ENCODE assay signal across 1 cellular context in the genomic region with DNA sequence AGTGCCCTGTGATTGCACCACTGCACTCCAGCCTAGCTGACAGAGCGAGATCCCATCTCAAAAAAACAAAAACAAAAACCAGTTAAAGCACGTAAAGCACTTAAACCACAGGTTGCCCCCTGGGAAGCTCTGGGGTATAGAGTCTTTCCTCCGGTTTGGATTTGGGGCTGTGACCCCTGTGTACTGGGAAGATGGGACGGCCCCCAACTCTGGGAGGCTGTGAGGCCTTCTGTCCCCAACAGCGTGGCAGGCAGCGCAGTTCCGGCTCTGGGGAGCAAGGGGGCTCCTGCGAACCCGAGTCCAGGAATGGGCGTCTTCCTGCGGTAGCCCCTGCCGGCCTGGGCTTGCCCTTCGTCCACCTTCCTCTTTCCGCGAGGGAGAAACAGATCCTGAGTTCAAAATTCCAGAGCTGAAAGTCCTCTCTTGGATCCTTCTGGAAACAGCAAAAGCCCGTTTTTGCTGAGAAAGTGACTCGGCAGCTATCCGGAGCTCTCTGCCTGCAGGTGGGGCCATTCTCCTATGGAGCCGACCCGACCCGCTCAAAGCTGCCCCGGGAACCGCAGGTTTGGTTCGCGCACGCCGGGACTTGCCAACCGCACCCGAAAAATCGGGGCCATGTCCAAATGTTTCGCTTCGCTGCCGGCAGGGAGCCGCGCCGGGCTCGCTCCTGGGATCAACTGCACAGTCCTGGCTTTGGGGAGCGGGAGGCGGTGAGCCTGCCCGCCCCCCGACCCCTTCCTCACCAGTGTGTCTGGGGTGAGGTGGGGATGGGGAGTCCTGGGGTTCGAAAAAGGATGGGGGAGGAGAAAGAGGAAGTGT.
A peak's percentile ranks its signal among the peaks of the same experiment; 100 is the strongest.
TF ChIP-seq lines count a peak whose summit lies in the region.

No MANE protein-coding gene starts in this region.

TF ChIP-seq in HepG2, 621 proteins besides CTCF, POLR2A, EP300 and RAD21 (continued from another document and continues in another):
- TF ChIP-seq IRX3 (CRISPR knock-in tag; IDR thresholded peaks at IDR 0.05; ENCODE audit: borderline replicate concordance, low read depth) (0 out of 2 replicates have a peak, but pooled peaks have one; percentile 18), TAF15 (IDR thresholded peaks at IDR 0.05; ENCODE audit: low read depth, low read length, poor library complexity, severe bottlenecking) (peak; percentile 60), CEBPG (CRISPR knock-in tag; IDR thresholded peaks at IDR 0.05) (no peak), NKX3-1 (CRISPR knock-in tag; IDR thresholded peaks at IDR 0.05) (peak; percentile 72; the same call in 1 of the 2 replicates), ZNF333 (CRISPR knock-in tag; IDR thresholded peaks at IDR 0.05; ENCODE audit: borderline replicate concordance) (no peak), STAG1 (CRISPR knock-in tag; IDR thresholded peaks at IDR 0.05) (peak; percentile 77), ZNF260 (CRISPR knock-in tag; IDR thresholded peaks at IDR 0.05; ENCODE audit: borderline replicate concordance, low read depth) (no peak), AHR (CRISPR knock-in tag; IDR thresholded peaks at IDR 0.05) (peak; percentile 59; the same call in 1 of the 2 replicates), SMC3 (IDR thresholded peaks at IDR 0.05; ENCODE audit: low read length) (peak; percentile 29; the same call in 1 of the 2 replicates), SIN3A (IDR thresholded peaks at IDR 0.05; ENCODE audit: borderline replicate concordance, low read depth, low read length) (no peak), ATAD3A (CRISPR knock-in tag; IDR thresholded peaks at IDR 0.05) (no peak), ZNF549 (CRISPR knock-in tag; IDR thresholded peaks at IDR 0.05) (no peak), KDM5B (CRISPR knock-in tag; IDR thresholded peaks at IDR 0.05; ENCODE audit: borderline replicate concordance) (peak; percentile 76; the same call in 1 of the 2 replicates), RFXAP (CRISPR knock-in tag; IDR thresholded peaks at IDR 0.05; ENCODE audit: borderline replicate concordance) (peak; percentile 71; the same call in 1 of the 2 replicates), TAF1 (CRISPR knock-in tag; IDR thresholded peaks at IDR 0.05) (peak; percentile 30; the same call in 1 of the 2 replicates), HOXA5 (CRISPR knock-in tag; IDR thresholded peaks at IDR 0.05) (0 out of 2 replicates have a peak, but pooled peaks have one; percentile 69), KLF15 (CRISPR knock-in tag; IDR thresholded peaks at IDR 0.05; ENCODE audit: borderline replicate concordance) (peak; percentile 70; the same call in 1 of the 2 replicates), ERF (CRISPR knock-in tag; IDR thresholded peaks at IDR 0.05) (peak; percentile 31; the same call in 1 of the 2 replicates), KDM3A (CRISPR knock-in tag; IDR thresholded peaks at IDR 0.05; ENCODE audit: low read depth) (peak; percentile 26; the same call in 1 of the 2 replicates), FOXK1 (CRISPR knock-in tag; IDR thresholded peaks at IDR 0.05; ENCODE audit: borderline replicate concordance, low read depth) (0 out of 2 replicates have a peak, but pooled peaks have one; percentile 24), ARID2 (CRISPR knock-in tag; IDR thresholded peaks at IDR 0.05; ENCODE audit: borderline replicate concordance) (0 out of 2 replicates have a peak, but pooled peaks have one; percentile 15), KLF12 (CRISPR knock-in tag; IDR thresholded peaks at IDR 0.05; ENCODE audit: borderline replicate concordance) (peak; percentile 42; the same call in 1 of the 2 replicates), DNMT3B (CRISPR knock-in tag; conservative IDR thresholded peaks at IDR 0.05) (0 out of 2 replicates have a peak, but pooled peaks have one; percentile 23)
- TF ChIP-seq, protein P1, sequence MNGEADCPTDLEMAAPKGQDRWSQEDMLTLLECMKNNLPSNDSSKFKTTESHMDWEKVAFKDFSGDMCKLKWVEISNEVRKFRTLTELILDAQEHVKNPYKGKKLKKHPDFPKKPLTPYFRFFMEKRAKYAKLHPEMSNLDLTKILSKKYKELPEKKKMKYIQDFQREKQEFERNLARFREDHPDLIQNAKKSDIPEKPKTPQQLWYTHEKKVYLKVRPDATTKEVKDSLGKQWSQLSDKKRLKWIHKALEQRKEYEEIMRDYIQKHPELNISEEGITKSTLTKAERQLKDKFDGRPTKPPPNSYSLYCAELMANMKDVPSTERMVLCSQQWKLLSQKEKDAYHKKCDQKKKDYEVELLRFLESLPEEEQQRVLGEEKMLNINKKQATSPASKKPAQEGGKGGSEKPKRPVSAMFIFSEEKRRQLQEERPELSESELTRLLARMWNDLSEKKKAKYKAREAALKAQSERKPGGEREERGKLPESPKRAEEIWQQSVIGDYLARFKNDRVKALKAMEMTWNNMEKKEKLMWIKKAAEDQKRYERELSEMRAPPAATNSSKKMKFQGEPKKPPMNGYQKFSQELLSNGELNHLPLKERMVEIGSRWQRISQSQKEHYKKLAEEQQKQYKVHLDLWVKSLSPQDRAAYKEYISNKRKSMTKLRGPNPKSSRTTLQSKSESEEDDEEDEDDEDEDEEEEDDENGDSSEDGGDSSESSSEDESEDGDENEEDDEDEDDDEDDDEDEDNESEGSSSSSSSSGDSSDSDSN (CRISPR knock-in tag; IDR thresholded peaks at IDR 0.05), result peak; percentile 96
- TF ChIP-seq, protein P2, sequence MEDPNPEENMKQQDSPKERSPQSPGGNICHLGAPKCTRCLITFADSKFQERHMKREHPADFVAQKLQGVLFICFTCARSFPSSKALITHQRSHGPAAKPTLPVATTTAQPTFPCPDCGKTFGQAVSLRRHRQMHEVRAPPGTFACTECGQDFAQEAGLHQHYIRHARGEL (CRISPR knock-in tag; IDR thresholded peaks at IDR 0.05), result no peak
- TF ChIP-seq, protein P3, sequence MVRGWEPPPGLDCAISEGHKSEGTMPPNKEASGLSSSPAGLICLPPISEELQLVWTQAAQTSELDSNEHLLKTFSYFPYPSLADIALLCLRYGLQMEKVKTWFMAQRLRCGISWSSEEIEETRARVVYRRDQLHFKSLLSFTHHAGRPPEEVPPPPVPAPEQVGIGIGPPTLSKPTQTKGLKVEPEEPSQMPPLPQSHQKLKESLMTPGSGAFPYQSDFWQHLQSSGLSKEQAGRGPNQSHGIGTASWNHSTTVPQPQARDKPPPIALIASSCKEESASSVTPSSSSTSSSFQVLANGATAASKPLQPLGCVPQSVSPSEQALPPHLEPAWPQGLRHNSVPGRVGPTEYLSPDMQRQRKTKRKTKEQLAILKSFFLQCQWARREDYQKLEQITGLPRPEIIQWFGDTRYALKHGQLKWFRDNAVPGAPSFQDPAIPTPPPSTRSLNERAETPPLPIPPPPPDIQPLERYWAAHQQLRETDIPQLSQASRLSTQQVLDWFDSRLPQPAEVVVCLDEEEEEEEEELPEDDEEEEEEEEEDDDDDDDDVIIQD (CRISPR knock-in tag; IDR thresholded peaks at IDR 0.05; ENCODE audit: low read depth), result no peak
- TF ChIP-seq, protein P4, sequence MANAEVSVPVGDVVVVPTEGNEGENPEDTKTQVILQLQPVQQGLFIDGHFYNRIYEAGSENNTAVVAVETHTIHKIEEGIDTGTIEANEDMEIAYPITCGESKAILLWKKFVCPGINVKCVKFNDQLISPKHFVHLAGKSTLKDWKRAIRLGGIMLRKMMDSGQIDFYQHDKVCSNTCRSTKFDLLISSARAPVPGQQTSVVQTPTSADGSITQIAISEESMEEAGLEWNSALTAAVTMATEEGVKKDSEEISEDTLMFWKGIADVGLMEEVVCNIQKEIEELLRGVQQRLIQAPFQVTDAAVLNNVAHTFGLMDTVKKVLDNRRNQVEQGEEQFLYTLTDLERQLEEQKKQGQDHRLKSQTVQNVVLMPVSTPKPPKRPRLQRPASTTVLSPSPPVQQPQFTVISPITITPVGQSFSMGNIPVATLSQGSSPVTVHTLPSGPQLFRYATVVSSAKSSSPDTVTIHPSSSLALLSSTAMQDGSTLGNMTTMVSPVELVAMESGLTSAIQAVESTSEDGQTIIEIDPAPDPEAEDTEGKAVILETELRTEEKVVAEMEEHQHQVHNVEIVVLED (CRISPR knock-in tag; IDR thresholded peaks at IDR 0.05; ENCODE audit: borderline replicate concordance), result peak; percentile 45
- TF ChIP-seq, protein P5, sequence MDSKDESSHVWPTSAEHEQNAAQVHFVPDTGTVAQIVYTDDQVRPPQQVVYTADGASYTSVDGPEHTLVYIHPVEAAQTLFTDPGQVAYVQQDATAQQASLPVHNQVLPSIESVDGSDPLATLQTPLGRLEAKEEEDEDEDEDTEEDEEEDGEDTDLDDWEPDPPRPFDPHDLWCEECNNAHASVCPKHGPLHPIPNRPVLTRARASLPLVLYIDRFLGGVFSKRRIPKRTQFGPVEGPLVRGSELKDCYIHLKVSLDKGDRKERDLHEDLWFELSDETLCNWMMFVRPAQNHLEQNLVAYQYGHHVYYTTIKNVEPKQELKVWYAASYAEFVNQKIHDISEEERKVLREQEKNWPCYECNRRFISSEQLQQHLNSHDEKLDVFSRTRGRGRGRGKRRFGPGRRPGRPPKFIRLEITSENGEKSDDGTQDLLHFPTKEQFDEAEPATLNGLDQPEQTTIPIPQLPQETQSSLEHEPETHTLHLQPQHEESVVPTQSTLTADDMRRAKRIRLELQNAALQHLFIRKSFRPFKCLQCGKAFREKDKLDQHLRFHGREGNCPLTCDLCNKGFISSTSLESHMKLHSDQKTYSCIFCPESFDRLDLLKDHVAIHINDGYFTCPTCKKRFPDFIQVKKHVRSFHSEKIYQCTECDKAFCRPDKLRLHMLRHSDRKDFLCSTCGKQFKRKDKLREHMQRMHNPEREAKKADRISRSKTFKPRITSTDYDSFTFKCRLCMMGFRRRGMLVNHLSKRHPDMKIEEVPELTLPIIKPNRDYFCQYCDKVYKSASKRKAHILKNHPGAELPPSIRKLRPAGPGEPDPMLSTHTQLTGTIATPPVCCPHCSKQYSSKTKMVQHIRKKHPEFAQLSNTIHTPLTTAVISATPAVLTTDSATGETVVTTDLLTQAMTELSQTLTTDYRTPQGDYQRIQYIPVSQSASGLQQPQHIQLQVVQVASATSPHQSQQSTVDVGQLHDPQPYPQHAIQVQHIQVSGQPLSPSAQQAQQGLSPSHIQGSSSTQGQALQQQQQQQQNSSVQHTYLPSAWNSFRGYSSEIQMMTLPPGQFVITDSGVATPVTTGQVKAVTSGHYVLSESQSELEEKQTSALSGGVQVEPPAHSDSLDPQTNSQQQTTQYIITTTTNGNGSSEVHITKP (CRISPR knock-in tag; IDR thresholded peaks at IDR 0.05; ENCODE audit: low read depth), result peak; percentile 37; the same call in 1 of the 2 replicates
- TF ChIP-seq, protein P6, sequence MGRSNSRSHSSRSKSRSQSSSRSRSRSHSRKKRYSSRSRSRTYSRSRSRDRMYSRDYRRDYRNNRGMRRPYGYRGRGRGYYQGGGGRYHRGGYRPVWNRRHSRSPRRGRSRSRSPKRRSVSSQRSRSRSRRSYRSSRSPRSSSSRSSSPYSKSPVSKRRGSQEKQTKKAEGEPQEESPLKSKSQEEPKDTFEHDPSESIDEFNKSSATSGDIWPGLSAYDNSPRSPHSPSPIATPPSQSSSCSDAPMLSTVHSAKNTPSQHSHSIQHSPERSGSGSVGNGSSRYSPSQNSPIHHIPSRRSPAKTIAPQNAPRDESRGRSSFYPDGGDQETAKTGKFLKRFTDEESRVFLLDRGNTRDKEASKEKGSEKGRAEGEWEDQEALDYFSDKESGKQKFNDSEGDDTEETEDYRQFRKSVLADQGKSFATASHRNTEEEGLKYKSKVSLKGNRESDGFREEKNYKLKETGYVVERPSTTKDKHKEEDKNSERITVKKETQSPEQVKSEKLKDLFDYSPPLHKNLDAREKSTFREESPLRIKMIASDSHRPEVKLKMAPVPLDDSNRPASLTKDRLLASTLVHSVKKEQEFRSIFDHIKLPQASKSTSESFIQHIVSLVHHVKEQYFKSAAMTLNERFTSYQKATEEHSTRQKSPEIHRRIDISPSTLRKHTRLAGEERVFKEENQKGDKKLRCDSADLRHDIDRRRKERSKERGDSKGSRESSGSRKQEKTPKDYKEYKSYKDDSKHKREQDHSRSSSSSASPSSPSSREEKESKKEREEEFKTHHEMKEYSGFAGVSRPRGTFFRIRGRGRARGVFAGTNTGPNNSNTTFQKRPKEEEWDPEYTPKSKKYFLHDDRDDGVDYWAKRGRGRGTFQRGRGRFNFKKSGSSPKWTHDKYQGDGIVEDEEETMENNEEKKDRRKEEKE (IDR thresholded peaks at IDR 0.05), result no peak
- TF ChIP-seq, protein P7, sequence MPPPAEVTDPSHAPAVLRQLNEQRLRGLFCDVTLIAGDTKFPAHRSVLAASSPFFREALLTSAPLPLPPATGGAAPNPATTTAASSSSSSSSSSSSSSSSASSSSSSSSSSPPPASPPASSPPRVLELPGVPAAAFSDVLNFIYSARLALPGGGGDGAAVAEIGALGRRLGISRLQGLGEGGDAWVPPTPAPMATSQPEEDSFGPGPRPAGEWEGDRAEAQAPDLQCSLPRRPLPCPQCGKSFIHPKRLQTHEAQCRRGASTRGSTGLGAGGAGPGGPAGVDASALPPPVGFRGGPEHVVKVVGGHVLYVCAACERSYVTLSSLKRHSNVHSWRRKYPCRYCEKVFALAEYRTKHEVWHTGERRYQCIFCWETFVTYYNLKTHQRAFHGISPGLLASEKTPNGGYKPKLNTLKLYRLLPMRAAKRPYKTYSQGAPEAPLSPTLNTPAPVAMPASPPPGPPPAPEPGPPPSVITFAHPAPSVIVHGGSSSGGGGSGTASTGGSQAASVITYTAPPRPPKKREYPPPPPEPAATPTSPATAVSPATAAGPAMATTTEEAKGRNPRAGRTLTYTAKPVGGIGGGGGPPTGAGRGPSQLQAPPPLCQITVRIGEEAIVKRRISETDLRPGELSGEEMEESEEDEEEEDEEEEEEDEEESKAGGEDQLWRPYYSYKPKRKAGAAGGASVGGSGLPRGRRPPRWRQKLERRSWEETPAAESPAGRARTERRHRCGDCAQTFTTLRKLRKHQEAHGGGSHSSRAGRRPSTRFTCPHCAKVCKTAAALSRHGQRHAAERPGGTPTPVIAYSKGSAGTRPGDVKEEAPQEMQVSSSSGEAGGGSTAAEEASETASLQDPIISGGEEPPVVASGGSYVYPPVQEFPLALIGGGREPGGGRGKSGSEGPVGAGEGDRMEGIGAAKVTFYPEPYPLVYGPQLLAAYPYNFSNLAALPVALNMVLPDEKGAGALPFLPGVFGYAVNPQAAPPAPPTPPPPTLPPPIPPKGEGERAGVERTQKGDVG (CRISPR knock-in tag; IDR thresholded peaks at IDR 0.05; ENCODE audit: borderline replicate concordance), result 0 out of 2 replicates have a peak, but pooled peaks have one; percentile 21
- TF ChIP-seq, protein P8, sequence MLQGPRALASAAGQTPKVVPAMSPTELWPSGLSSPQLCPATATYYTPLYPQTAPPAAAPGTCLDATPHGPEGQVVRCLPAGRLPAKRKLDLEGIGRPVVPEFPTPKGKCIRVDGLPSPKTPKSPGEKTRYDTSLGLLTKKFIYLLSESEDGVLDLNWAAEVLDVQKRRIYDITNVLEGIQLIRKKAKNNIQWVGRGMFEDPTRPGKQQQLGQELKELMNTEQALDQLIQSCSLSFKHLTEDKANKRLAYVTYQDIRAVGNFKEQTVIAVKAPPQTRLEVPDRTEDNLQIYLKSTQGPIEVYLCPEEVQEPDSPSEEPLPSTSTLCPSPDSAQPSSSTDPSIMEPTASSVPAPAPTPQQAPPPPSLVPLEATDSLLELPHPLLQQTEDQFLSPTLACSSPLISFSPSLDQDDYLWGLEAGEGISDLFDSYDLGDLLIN (CRISPR knock-in tag; IDR thresholded peaks at IDR 0.05; ENCODE audit: borderline replicate concordance), result 0 out of 2 replicates have a peak, but pooled peaks have one; percentile 27
- TF ChIP-seq, protein P9, sequence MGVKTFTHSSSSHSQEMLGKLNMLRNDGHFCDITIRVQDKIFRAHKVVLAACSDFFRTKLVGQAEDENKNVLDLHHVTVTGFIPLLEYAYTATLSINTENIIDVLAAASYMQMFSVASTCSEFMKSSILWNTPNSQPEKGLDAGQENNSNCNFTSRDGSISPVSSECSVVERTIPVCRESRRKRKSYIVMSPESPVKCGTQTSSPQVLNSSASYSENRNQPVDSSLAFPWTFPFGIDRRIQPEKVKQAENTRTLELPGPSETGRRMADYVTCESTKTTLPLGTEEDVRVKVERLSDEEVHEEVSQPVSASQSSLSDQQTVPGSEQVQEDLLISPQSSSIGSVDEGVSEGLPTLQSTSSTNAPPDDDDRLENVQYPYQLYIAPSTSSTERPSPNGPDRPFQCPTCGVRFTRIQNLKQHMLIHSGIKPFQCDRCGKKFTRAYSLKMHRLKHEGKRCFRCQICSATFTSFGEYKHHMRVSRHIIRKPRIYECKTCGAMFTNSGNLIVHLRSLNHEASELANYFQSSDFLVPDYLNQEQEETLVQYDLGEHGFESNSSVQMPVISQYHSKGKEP (CRISPR knock-in tag; IDR thresholded peaks at IDR 0.05), result 0 out of 2 replicates have a peak, but pooled peaks have one; percentile 18
